Comparison of ENCODE assay signal across 14 cellular contexts in genomic region chr14:23028800-23029199, GRCh38. TPM values are rescaled to one million over a fixed set of nuclear protein-coding genes. Genes with fewer than 3 reads are reported as not detected.
A peak's percentile ranks its signal among the peaks of the same experiment; 100 is the strongest.
DNase-seq lines count a peak whose midpoint lies in the region; ATAC-seq and TF ChIP-seq lines count a peak whose summit lies in the region.
"Had no signal": no experiment of that assay in that cellular context is flagged by ENCODE, and none has a peak within 500 bp of the region (broad histone marks: within the 10 kb centered on the region; RNA-seq: fewer than 3 reads in every experiment).

No MANE protein-coding gene starts in this region.

- H3K27me3 ChIP-seq in CD8-positive, alpha-beta memory T cell (ENCODE audit: insufficient read depth, low read length, poor library complexity, severe bottlenecking): no peaks in the 10 kb centered on the region
- no peaks in the 10 kb centered on the region for H3K27me3 ChIP-seq in effector memory CD4-positive, alpha-beta T cell (replicated peaks; ENCODE audit: control insufficient read depth, insufficient read depth, low read length, poor library complexity, severe bottlenecking)
- no peaks in the 10 kb centered on the region for H3K27me3 ChIP-seq in PC-9 (ENCODE audit: insufficient read depth, low read depth)

- no peaks in the 10 kb centered on the region for H3K27me3 Mint-ChIP-seq in CD8-positive, alpha-beta memory T cell
- no peaks in the 10 kb centered on the region for H3K27me3 Mint-ChIP-seq in T-helper 2 cell treated with Interferon-gamma antibody and Interleukin-4, amounts not matched to agents 5 μg/mL and 100 μg/mL, for 36 hours (ENCODE audit: low read depth)

- no peaks in the 10 kb centered on the region for H3K9me2 ChIP-seq in PC-9 (ENCODE audit: insufficient read depth)

- no TSS peak for BruUV-seq in PC-9 (replicated peaks; lab: Mats Ljungman, UMichigan)

- peak overlapping the region in 7 of 8 donors; percentile 7 to 97 (median 71) for H3K27ac Mint-ChIP-seq in CD8-positive, alpha-beta memory T cell
- H3K27ac Mint-ChIP-seq in T-helper 2 cell treated with Interferon-gamma antibody and Interleukin-4, amounts not matched to agents 5 μg/mL and 100 μg/mL, for 36 hours: peak overlapping the region; percentile 55

- H3K9me3 ChIP-seq in CD8-positive, alpha-beta memory T cell (ENCODE audit: low read length): no peaks in the 10 kb centered on the region
- no peaks in the 10 kb centered on the region for H3K9me3 ChIP-seq in effector memory CD4-positive, alpha-beta T cell (ENCODE audit: control insufficient read depth, low read length)
- no peaks in the 10 kb centered on the region for H3K9me3 ChIP-seq in PC-9 (ENCODE audit: insufficient read depth, low read depth)
- H3K9me3 ChIP-seq: Caco-2 had no signal

- H3K36me3 Mint-ChIP-seq in CD8-positive, alpha-beta memory T cell: peaks cover 14 to 63% (median 21%) of the 10 kb centered on the region in 3 donors
- H3K36me3 Mint-ChIP-seq in T-helper 2 cell treated with Interferon-gamma antibody and Interleukin-4, amounts not matched to agents 5 μg/mL and 100 μg/mL, for 36 hours (ENCODE audit: low read depth): peaks cover 59% of the 10 kb centered on the region

- intact Hi-C loops in PC-9 (cut with micrococcal nuclease; ENCODE audit: unreplicated experiment): no loop called here

- peak in 2 of 5 donors; percentile 10 to 55 for DNase-seq in CD8-positive, alpha-beta memory T cell
- DNase-seq in T-helper 2 cell treated with Interferon-gamma antibody and Interleukin-4, amounts not matched to agents 5 μg/mL and 100 μg/mL, for 36 hours (ENCODE audit: low spot score): peak; percentile 24
- no peak for DNase-seq in effector memory CD4-positive, alpha-beta T cell
- DNase-seq in PC-9: no peak
- no peak for DNase-seq in NCI-H2081 treated with DMSO at 0.1 percent for 48 hours (lab: John Stamatoyannopoulos, UW)
- DNase-seq: Caco-2; effector CD4-positive, alpha-beta T cell; left cardiac atrium; NCI-H1092 treated with DMSO at 0.1 percent for 48 hours; NCI-H510A had no signal

- no peak overlapping the region for H2AFZ ChIP-seq in PC-9

- CTCF ChIA-PET in CD8-positive, alpha-beta memory T cell (lab: Charles Lee): interaction anchor here (0.9 to 2.0 kb wide), 7 partner anchors 9 to 43 kb away, joined by 3 to 8 read pairs (median 4); partner anchors contain the start of gene CDH24
- CTCF ChIA-PET in PC-9 (lab: Charles Lee): interaction anchor here (0.6 kb wide), 1 partner anchor 63 kb away, joined by 3 read pairs; no protein-coding TSS in a partner anchor

- no peak overlapping the region for H3K4me2 ChIP-seq in PC-9

- ATAC-seq in GM18909 (IDR thresholded peaks at IDR 0.05; ENCODE audit: poor library complexity, unreplicated experiment): no peak
- ATAC-seq: left cardiac atrium, Right ventricle myocardium inferior had no signal

- POLR2A ChIA-PET in CD8-positive, alpha-beta memory T cell (lab: Charles Lee): interaction anchor here (0.6 to 1.2 kb wide), 2 partner anchors 22 to 518 kb away, joined by 3 to 7 read pairs; no protein-coding TSS in a partner anchor
- POLR2A ChIA-PET in PC-9 (lab: Charles Lee; ENCODE audit: unreplicated experiment): no interaction called here

- H3K36me3 ChIP-seq in CD8-positive, alpha-beta memory T cell (ENCODE audit: insufficient read depth, low read length): peaks cover 27% of the 10 kb centered on the region
- H3K36me3 ChIP-seq in effector memory CD4-positive, alpha-beta T cell (ENCODE audit: control insufficient read depth, insufficient read depth, low read length): peaks cover 29% of the 10 kb centered on the region
- no peaks in the 10 kb centered on the region; the same call in 1 of the 2 replicates for H3K36me3 ChIP-seq in PC-9 (ENCODE audit: low read depth)

- H3K4me3 Mint-ChIP-seq in CD8-positive, alpha-beta memory T cell: peak overlapping the region in 5 of 7 donors; percentile 1 to 48 (median 17)
- peak overlapping the region; percentile 39 for H3K4me3 Mint-ChIP-seq in T-helper 2 cell treated with Interferon-gamma antibody and Interleukin-4, amounts not matched to agents 5 μg/mL and 100 μg/mL, for 36 hours

- H4K20me1 ChIP-seq in PC-9 (ENCODE audit: insufficient read depth): no peaks in the 10 kb centered on the region

- H3K27ac ChIP-seq in CD8-positive, alpha-beta memory T cell (ENCODE audit: low read depth, low read length): no peak overlapping the region
- H3K27ac ChIP-seq in effector memory CD4-positive, alpha-beta T cell (ENCODE audit: insufficient read depth, low read length, poor library complexity, severe bottlenecking): peak overlapping the region; percentile 14
- no peak overlapping the region for H3K27ac ChIP-seq in PC-9

- TF ChIP-seq CTCF in PC-9 (conservative IDR thresholded peaks at IDR 0.05): no peak

- peaks cover 35 to 46% (median 45%) of the 10 kb centered on the region in 3 donors for H3K4me1 Mint-ChIP-seq in CD8-positive, alpha-beta memory T cell
- H3K4me1 Mint-ChIP-seq in T-helper 2 cell treated with Interferon-gamma antibody and Interleukin-4, amounts not matched to agents 5 μg/mL and 100 μg/mL, for 36 hours (ENCODE audit: low read depth): peaks cover 43% of the 10 kb centered on the region

- no peaks in the 10 kb centered on the region for H3K9me3 Mint-ChIP-seq in CD8-positive, alpha-beta memory T cell
- H3K9me3 Mint-ChIP-seq in T-helper 2 cell treated with Interferon-gamma antibody and Interleukin-4, amounts not matched to agents 5 μg/mL and 100 μg/mL, for 36 hours: no peaks in the 10 kb centered on the region
- H3K9me3 Mint-ChIP-seq: neural crest cell had no signal

- H3K4me3 ChIP-seq in CD8-positive, alpha-beta memory T cell (ENCODE audit: low read length): no peak overlapping the region
- no peak overlapping the region for H3K4me3 ChIP-seq in effector memory CD4-positive, alpha-beta T cell (ENCODE audit: insufficient read depth, low read depth, low read length, poor library complexity, severe bottlenecking)
- H3K4me3 ChIP-seq in PC-9: no peak overlapping the region

- H3F3A ChIP-seq in PC-9 (ENCODE audit: insufficient read depth, low read depth): 0 out of 2 replicates have a peak, but pooled peaks cover 5% of the 10 kb centered on the region

- peaks cover 33% of the 10 kb centered on the region for H3K4me1 ChIP-seq in CD8-positive, alpha-beta memory T cell (ENCODE audit: insufficient read depth, low read length)
- peaks cover 11% of the 10 kb centered on the region for H3K4me1 ChIP-seq in effector memory CD4-positive, alpha-beta T cell (ENCODE audit: control insufficient read depth, insufficient read depth, low read length, poor library complexity, severe bottlenecking)
- 0 out of 2 replicates have a peak, but pooled peaks cover 3% of the 10 kb centered on the region for H3K4me1 ChIP-seq in PC-9 (replicated peaks; ENCODE audit: insufficient read depth)

- H3K79me2 ChIP-seq in PC-9 (ENCODE audit: low read depth): peaks cover 19% of the 10 kb centered on the region

RNA-seq across cellular contexts. Expression of gene PSMB5, which starts 5.9 kb away (rescaled TPM):
- total RNA-seq in CD8-positive, alpha-beta memory T cell: 100 to 1,000 TPM; 186 to 198 TPM
- 37.1 TPM for polyA plus RNA-seq in CD8-positive, alpha-beta memory T cell
- total RNA-seq in PC-9 (2021): 122 and 146 TPM in 2 replicates

RNA-seq across cellular contexts. Expression of gene PSMB11, which starts 13.2 kb away (rescaled TPM):
- not detected for total RNA-seq in CD8-positive, alpha-beta memory T cell
- polyA plus RNA-seq in CD8-positive, alpha-beta memory T cell: not detected
- not detected in 2 replicates for total RNA-seq in PC-9 (2021)
- total RNA-seq: Caco-2, glomerular endothelial cell, left cardiac atrium, neural crest cell, Right ventricle myocardium inferior had no signal

RNA-seq across cellular contexts. Expression of gene C14orf93, which starts 18.9 kb away (rescaled TPM):
- total RNA-seq in CD8-positive, alpha-beta memory T cell: 1 to 10 TPM; 7.5 to 8.3 TPM
- 5.8 TPM for polyA plus RNA-seq in CD8-positive, alpha-beta memory T cell
- 13.3 and 13.9 TPM in 2 replicates for total RNA-seq in PC-9 (2021)

RNA-seq across cellular contexts. Expression of gene CDH24, which starts 28.5 kb away (rescaled TPM):
- under 1 TPM; 0.82 to 0.88 TPM for total RNA-seq in CD8-positive, alpha-beta memory T cell
- polyA plus RNA-seq in CD8-positive, alpha-beta memory T cell: 0.36 TPM
- total RNA-seq in PC-9 (2021): 16.4 and 18.8 TPM in 2 replicates

RNA-seq across cellular contexts. Expression of gene AJUBA, which starts 46.4 kb away (rescaled TPM):
- 1 to 10 TPM in 1 of 2 experiments, under 1 TPM in 1; 0.90 to 1.2 TPM for total RNA-seq in CD8-positive, alpha-beta memory T cell
- 0.64 TPM for polyA plus RNA-seq in CD8-positive, alpha-beta memory T cell
- total RNA-seq in PC-9 (2021): 37.4 and 42.6 TPM in 2 replicates
